Comparison of ENCODE assay signal across 30 cellular contexts in the genomic region with DNA sequence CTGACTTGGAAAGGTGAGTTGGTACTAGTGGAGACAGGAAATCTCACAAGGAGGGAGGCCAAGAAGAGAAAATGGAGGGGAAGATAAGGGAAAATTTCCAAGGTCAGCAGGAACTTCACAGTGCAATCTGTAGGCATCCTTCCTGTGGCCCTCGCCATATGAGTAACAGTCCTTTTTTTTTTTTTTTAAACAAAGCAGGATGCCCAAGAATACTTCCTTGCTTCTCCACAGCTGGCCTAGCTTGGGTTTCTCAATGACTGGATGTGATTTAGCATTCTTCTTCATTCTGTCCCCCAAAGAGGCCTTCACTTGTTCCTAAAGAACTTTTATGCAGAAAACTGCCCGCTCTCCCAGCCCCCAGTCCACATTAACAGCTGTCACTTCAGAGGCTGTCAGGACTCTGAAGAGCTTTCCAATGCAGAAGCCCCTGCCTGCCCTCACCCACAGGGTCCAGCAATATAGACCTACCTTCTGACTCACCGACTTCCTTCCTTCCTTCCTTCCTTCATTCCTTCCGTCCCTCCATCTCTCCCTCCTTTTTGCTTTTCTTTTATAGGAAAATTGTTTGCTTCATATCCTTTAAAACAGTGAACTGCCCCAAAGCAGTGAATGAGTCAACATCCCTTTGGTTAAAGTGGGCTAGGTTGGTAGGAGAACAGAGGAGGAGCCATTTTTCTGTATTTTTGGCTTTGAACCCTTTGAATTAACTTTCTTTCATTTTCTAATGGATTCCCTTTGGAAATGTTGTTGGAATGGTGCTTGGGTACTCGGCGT.
DNase-seq lines count a peak whose midpoint lies in the region; ATAC-seq and TF ChIP-seq lines count a peak whose summit lies in the region.
"Had no signal": no experiment of that assay in that cellular context is flagged by ENCODE, and none has a peak within 500 bp of the region (broad histone marks: within the 10 kb centered on the region; RNA-seq: fewer than 3 reads in every experiment).

No MANE protein-coding gene starts in this region.

- ATAC-seq in activated CD4-positive, alpha-beta T cell treated with anti-CD3 and anti-CD28 coated beads for 36 hours = no peak
- peak; percentile 55 for ATAC-seq in sciatic nerve
- ATAC-seq in activated CD8-positive, alpha-beta memory T cell treated with anti-CD3 and anti-CD28 coated beads, Interleukin-2, amount 10 ng/mL, durations not matched to agents 7 days and 5 days = no peak
- ATAC-seq: activated naive CD4-positive, alpha-beta T cell treated with anti-CD3 and anti-CD28 coated beads, Interleukin-2, amount 50 U/mL, for 72 hours; gastroesophageal sphincter had no signal

- CTCF ChIA-PET in activated CD4-positive, alpha-beta T cell treated with anti-CD3 and anti-CD28 coated beads for 36 hours (lab: Charles Lee) = interaction anchor here (1.1 kb wide), 1 partner anchor 11 kb away, joined by 6 read pairs; no protein-coding TSS in a partner anchor
- CTCF ChIA-PET in activated CD8-positive, alpha-beta memory T cell treated with anti-CD3 and anti-CD28 coated beads, Interleukin-2, amount 10 ng/mL, durations not matched to agents 7 days and 5 days (lab: Charles Lee) = interaction anchor here (1.6 kb wide), 1 partner anchor 14 kb away, joined by 4 read pairs; no protein-coding TSS in a partner anchor

- TF ChIP-seq CTCF in HFFc6 (IDR thresholded peaks at IDR 0.05) = no peak

- peak overlapping the region; percentile 47 for H3K27ac Mint-ChIP-seq in activated CD4-positive, alpha-beta T cell treated with anti-CD3 and anti-CD28 coated beads for 36 hours
- peak overlapping the region; percentile 73 for H3K27ac Mint-ChIP-seq in HFFc6
- H3K27ac Mint-ChIP-seq in activated CD8-positive, alpha-beta memory T cell treated with anti-CD3 and anti-CD28 coated beads, Interleukin-2, amount 10 ng/mL, durations not matched to agents 7 days and 5 days = no peak overlapping the region
- H3K27ac Mint-ChIP-seq: stimulated activated naive CD8-positive, alpha-beta T cell treated with anti-CD3 and anti-CD28 coated beads, Interleukin-15, Interleukin-2, amounts not matched to agents 100 ng/mL and 50 ng/mL, for 24 hours had no signal

- peaks cover 6% of the 10 kb centered on the region for H3K27me3 ChIP-seq in H7 (ENCODE audit: control insufficient read depth, insufficient read depth, low read length)
- H3K27me3 ChIP-seq: ascending aorta, cardiac muscle cell, gastroesophageal sphincter, hepatocyte, uterus had no signal

- intact Hi-C loops in activated CD4-positive, alpha-beta T cell treated with anti-CD3 and anti-CD28 coated beads for 36 hours (cut with DNase I, micrococcal nuclease) = no loop called here
- intact Hi-C loops in sciatic nerve (cut with DNase I) = loop anchor here (10.0 kb wide), 1 partner anchor 301 kb away; no protein-coding TSS in a partner anchor

- no peaks in the 10 kb centered on the region for H3K27me3 Mint-ChIP-seq in activated CD4-positive, alpha-beta T cell treated with anti-CD3 and anti-CD28 coated beads for 36 hours
- no peaks in the 10 kb centered on the region; the same call in none of the 2 replicates for H3K27me3 Mint-ChIP-seq in HFFc6 (ENCODE audit: insufficient read depth)
- no peaks in the 10 kb centered on the region for H3K27me3 Mint-ChIP-seq in activated CD8-positive, alpha-beta memory T cell treated with anti-CD3 and anti-CD28 coated beads, Interleukin-2, amount 10 ng/mL, durations not matched to agents 7 days and 5 days
- H3K27me3 Mint-ChIP-seq: stimulated activated naive CD8-positive, alpha-beta T cell treated with anti-CD3 and anti-CD28 coated beads, Interleukin-15, Interleukin-2, amounts not matched to agents 100 ng/mL and 50 ng/mL, for 24 hours had no signal

- H3K36me3 ChIP-seq in H7 (replicated peaks; ENCODE audit: control insufficient read depth, insufficient read depth, low read length) = no peaks in the 10 kb centered on the region; the same call in 1 of the 2 replicates
- H3K36me3 ChIP-seq: cardiac muscle cell, HAP-1, uterus had no signal

- peaks cover 22% of the 10 kb centered on the region for H3K36me3 Mint-ChIP-seq in activated CD4-positive, alpha-beta T cell treated with anti-CD3 and anti-CD28 coated beads for 36 hours (ENCODE audit: low read depth)
- peaks cover 52% of the 10 kb centered on the region for H3K36me3 Mint-ChIP-seq in HFFc6 (ENCODE audit: low read depth)
- peaks cover 1% of the 10 kb centered on the region for H3K36me3 Mint-ChIP-seq in activated CD8-positive, alpha-beta memory T cell treated with anti-CD3 and anti-CD28 coated beads, Interleukin-2, amount 10 ng/mL, durations not matched to agents 7 days and 5 days

- H3K4me3 Mint-ChIP-seq in activated CD4-positive, alpha-beta T cell treated with anti-CD3 and anti-CD28 coated beads for 36 hours = no peak overlapping the region
- H3K4me3 Mint-ChIP-seq in HFFc6 = no peak overlapping the region; the same call in 1 of the 2 replicates
- H3K4me3 Mint-ChIP-seq in activated CD8-positive, alpha-beta memory T cell treated with anti-CD3 and anti-CD28 coated beads, Interleukin-2, amount 10 ng/mL, durations not matched to agents 7 days and 5 days = no peak overlapping the region
- H3K4me3 Mint-ChIP-seq: stimulated activated naive CD8-positive, alpha-beta T cell treated with anti-CD3 and anti-CD28 coated beads, Interleukin-15, Interleukin-2, amounts not matched to agents 100 ng/mL and 50 ng/mL, for 24 hours had no signal

- H3K9me3 Mint-ChIP-seq in activated CD4-positive, alpha-beta T cell treated with anti-CD3 and anti-CD28 coated beads for 36 hours (ENCODE audit: low read depth) = no peaks in the 10 kb centered on the region
- H3K9me3 Mint-ChIP-seq in HFFc6 = no peaks in the 10 kb centered on the region
- H3K9me3 Mint-ChIP-seq in activated CD8-positive, alpha-beta memory T cell treated with anti-CD3 and anti-CD28 coated beads, Interleukin-2, amount 10 ng/mL, durations not matched to agents 7 days and 5 days (ENCODE audit: low read depth) = no peaks in the 10 kb centered on the region
- H3K9me3 Mint-ChIP-seq: activated naive CD4-positive, alpha-beta T cell treated with anti-CD3 and anti-CD28 coated beads, Interleukin-2, amount 50 U/mL, for 72 hours; stimulated activated naive CD8-positive, alpha-beta T cell treated with anti-CD3 and anti-CD28 coated beads, Interleukin-15, Interleukin-2, amounts not matched to agents 100 ng/mL and 50 ng/mL, for 24 hours had no signal

- no peak for DNase-seq in activated CD4-positive, alpha-beta T cell treated with anti-CD3 and anti-CD28 coated beads for 36 hours
- no peak for DNase-seq in activated CD4-positive, alpha-beta T cell treated with anti-CD3 and anti-CD28 coated beads for 48 hours
- DNase-seq in HFFc6 = no peak
- DNase-seq in dermis blood vessel endothelial cell = peak; percentile 50
- no peak for DNase-seq in sciatic nerve (ENCODE audit: low spot score)
- no peak for DNase-seq in H7
- DNase-seq in activated CD8-positive, alpha-beta memory T cell treated with anti-CD3 and anti-CD28 coated beads, Interleukin-2, amount 10 ng/mL, durations not matched to agents 7 days and 5 days = no peak
- DNase-seq in activated naive CD4-positive, alpha-beta T cell treated with anti-CD3 and anti-CD28 coated beads, Interleukin-2, amount 50 U/mL, for 16 hours = no peak
- DNase-seq: 8988T; activated CD4-positive, alpha-beta T cell treated with anti-CD3 and anti-CD28 coated beads for 1 hour; activated CD8-positive, alpha-beta memory T cell treated with anti-CD3 and anti-CD28 coated beads for 24 hours; activated T-cell treated with anti-CD3 and anti-CD28 coated beads, Interleukin-2, amount 50 U/mL, for 1 hour; AML-193; COR-L47; DMS53; GDM1; NCI-H1417; NCI-H2081; NCI-H2227 treated with DMSO at 0.1 percent for 48 hours; nucleus accumbens; RPMI8226; stimulated activated CD4-positive, alpha-beta T cell treated with anti-CD3 and anti-CD28 coated beads, Interleukin-15, amount 100 ng/mL, for 24 hours; uterus had no signal

- peaks cover 7% of the 10 kb centered on the region for H3K4me1 Mint-ChIP-seq in activated CD4-positive, alpha-beta T cell treated with anti-CD3 and anti-CD28 coated beads for 36 hours
- H3K4me1 Mint-ChIP-seq in HFFc6 (ENCODE audit: low read depth) = peaks cover 36% of the 10 kb centered on the region
- peaks cover 19% of the 10 kb centered on the region for H3K4me1 Mint-ChIP-seq in activated CD8-positive, alpha-beta memory T cell treated with anti-CD3 and anti-CD28 coated beads, Interleukin-2, amount 10 ng/mL, durations not matched to agents 7 days and 5 days

- no peak overlapping the region for H3K4me3 ChIP-seq in H7 (ENCODE audit: insufficient read depth, low read depth, low read length)
- H3K4me3 ChIP-seq: ascending aorta, cardiac muscle cell, gastroesophageal sphincter, HAP-1, hepatocyte, uterus had no signal

- POLR2A ChIA-PET in activated CD4-positive, alpha-beta T cell treated with anti-CD3 and anti-CD28 coated beads for 36 hours (lab: Charles Lee) = no interaction called here
